In the genomic region with DNA sequence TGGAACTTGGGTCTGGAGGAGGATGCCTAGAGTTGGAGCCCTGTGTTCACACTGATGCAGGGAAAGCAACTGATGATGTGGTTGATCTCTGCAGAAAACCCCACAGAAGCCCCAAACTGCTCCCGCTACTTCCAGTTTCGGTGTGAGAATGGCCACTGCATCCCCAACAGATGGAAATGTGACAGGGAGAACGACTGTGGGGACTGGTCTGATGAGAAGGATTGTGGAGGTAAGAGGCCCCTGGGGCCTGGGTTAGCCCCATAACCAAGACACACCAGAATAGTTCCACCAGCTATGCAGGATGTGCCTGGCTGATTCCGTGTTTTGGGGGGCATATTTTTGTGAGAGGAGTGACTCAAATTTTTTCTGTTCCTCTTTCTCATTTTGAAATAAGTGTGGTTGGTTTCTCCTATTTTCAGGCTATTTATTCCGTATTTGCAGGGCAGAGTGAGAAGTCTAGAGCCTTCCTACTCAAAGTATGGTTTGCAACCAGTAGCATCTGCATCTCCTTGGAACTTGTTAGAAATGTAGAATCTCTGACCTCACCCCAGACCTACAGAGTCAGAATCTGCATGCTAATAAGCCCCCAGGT, we compare ENCODE assay signal across 9 cellular contexts.
A peak's percentile ranks its signal among the peaks of the same experiment; 100 is the strongest.
DNase-seq lines count a peak whose midpoint lies in the region; ATAC-seq and TF ChIP-seq lines count a peak whose summit lies in the region.
"Had no signal": no experiment of that assay in that cellular context is flagged by ENCODE, and none has a peak within 500 bp of the region (broad histone marks: within the 10 kb centered on the region; RNA-seq: fewer than 3 reads in every experiment).

No MANE protein-coding gene starts in this region.

- ATAC-seq in GM18868 (IDR thresholded peaks at IDR 0.05; ENCODE audit: unreplicated experiment), result peak; percentile 82
- ATAC-seq in GM23338, result no peak
- peak; percentile 47 for ATAC-seq in naive thymus-derived CD4-positive, alpha-beta T cell

- no peaks in the 10 kb centered on the region for H3K79me2 ChIP-seq in GM23338 (replicated peaks; ENCODE audit: insufficient read depth)

- peaks cover 3% of the 10 kb centered on the region for H3K27me3 Mint-ChIP-seq in GM23338 (ENCODE audit: insufficient read depth, low read depth, poor library complexity)
- no peaks in the 10 kb centered on the region for H3K27me3 Mint-ChIP-seq in naive thymus-derived CD4-positive, alpha-beta T cell

- H3K9me3 ChIP-seq in naive thymus-derived CD4-positive, alpha-beta T cell (ENCODE audit: control insufficient read depth in 2 of 3, low read length in 3 of 3), result no peaks in the 10 kb centered on the region

- H3K4me3 ChIP-seq in GM23338, result no peak overlapping the region
- H3K4me3 ChIP-seq in naive thymus-derived CD4-positive, alpha-beta T cell (ENCODE audit: low read length), result no peak overlapping the region

- H4K20me1 ChIP-seq in GM23338 (replicated peaks; ENCODE audit: insufficient read depth), result peaks cover 3% of the 10 kb centered on the region; the same call in 1 of the 2 replicates

- H3F3A ChIP-seq in GM23338 (replicated peaks; ENCODE audit: low read depth), result 0 out of 2 replicates have a peak, but pooled peaks cover 8% of the 10 kb centered on the region

- peak overlapping the region; percentile 65; the same call in 1 of the 2 replicates for H3K27ac ChIP-seq in GM23338 (ENCODE audit: low read depth)
- no peak overlapping the region for H3K27ac ChIP-seq in naive thymus-derived CD4-positive, alpha-beta T cell (ENCODE audit: low read depth, low read length)
- H3K27ac ChIP-seq: KMS-11 had no signal

- POLR2A ChIA-PET in naive thymus-derived CD4-positive, alpha-beta T cell (lab: Charles Lee), result interaction anchor here (0.6 kb wide), 1 partner anchor 122 kb away, joined by 3 read pairs; no protein-coding TSS in a partner anchor

- H3K4me3 Mint-ChIP-seq in GM23338, result no peak overlapping the region
- H3K4me3 Mint-ChIP-seq in naive thymus-derived CD4-positive, alpha-beta T cell, result no peak overlapping the region

- H3K4me1 ChIP-seq in GM23338 (ENCODE audit: insufficient read depth), result no peaks in the 10 kb centered on the region
- H3K4me1 ChIP-seq in naive thymus-derived CD4-positive, alpha-beta T cell (ENCODE audit: control insufficient read depth in 2 of 2, insufficient read depth in 2 of 2, low read length in 2 of 2), result no peaks in the 10 kb centered on the region

- H3K9me3 Mint-ChIP-seq in GM23338, result no peaks in the 10 kb centered on the region
- peaks cover 0 to 2% (median 0%) of the 10 kb centered on the region in 11 donors for H3K9me3 Mint-ChIP-seq in naive thymus-derived CD4-positive, alpha-beta T cell

- intact Hi-C loops in naive thymus-derived CD4-positive, alpha-beta T cell (cut with micrococcal nuclease), result loop anchor here in 1 of 2 donors (2.0 kb wide), 1 partner anchor 15 kb away; no protein-coding TSS in a partner anchor

- peaks cover 53% of the 10 kb centered on the region for H3K36me3 ChIP-seq in GM23338 (ENCODE audit: insufficient read depth)
- H3K36me3 ChIP-seq in naive thymus-derived CD4-positive, alpha-beta T cell (ENCODE audit: control insufficient read depth in 2 of 3, insufficient read depth in 3 of 3, low read length in 3 of 3), result peaks cover 58 to 96% (median 77%) of the 10 kb centered on the region in 3 experiments

- no peak for TF ChIP-seq CTCF in GM23338 (conservative IDR thresholded peaks at IDR 0.05; ENCODE audit: low read depth in 2 of 2)

- H2AFZ ChIP-seq in GM23338, result no peak overlapping the region

- DNase-seq in GM23338 (ENCODE audit: low spot score) (no peak), MV-4-11 (lab: John Stamatoyannopoulos, UW) (peak; percentile 97), NCI-H2029 treated with DMSO at 0.1 percent for 48 hours (lab: John Stamatoyannopoulos, UW) (no peak), RPMI8226 (no peak), DMS153 treated with DMSO at 0.1 percent for 48 hours (lab: John Stamatoyannopoulos, UW; ENCODE audit: unreplicated experiment) (no peak), NCI-H2171 treated with DMSO at 0.1 percent for 48 hours (lab: John Stamatoyannopoulos, UW) (no peak)
- DNase-seq in naive thymus-derived CD4-positive, alpha-beta T cell, result no peak

- H3K9me2 ChIP-seq in GM23338 (ENCODE audit: insufficient read depth), result no peaks in the 10 kb centered on the region

- H3K36me3 Mint-ChIP-seq in GM23338 (ENCODE audit: low read depth), result peaks cover 74% of the 10 kb centered on the region
- H3K36me3 Mint-ChIP-seq in naive thymus-derived CD4-positive, alpha-beta T cell, result peaks cover 43 to 78% (median 51%) of the 10 kb centered on the region in 5 donors

- CTCF ChIA-PET in naive thymus-derived CD4-positive, alpha-beta T cell (lab: Charles Lee), result interaction anchor here (0.6 to 2.1 kb wide), 7 partner anchors 16 to 346 kb away, joined by 3 to 7 read pairs (median 5); no protein-coding TSS in a partner anchor

- H3K4me1 Mint-ChIP-seq in GM23338, result peaks cover 6% of the 10 kb centered on the region; the same call in 2 of the 3 replicates
- peaks cover 9 to 34% (median 15%) of the 10 kb centered on the region in 7 donors for H3K4me1 Mint-ChIP-seq in naive thymus-derived CD4-positive, alpha-beta T cell

- no peak overlapping the region for H3K4me2 ChIP-seq in GM23338
- H3K4me2 ChIP-seq: KMS-11 had no signal

- peak overlapping the region; percentile 88 for H3K27ac Mint-ChIP-seq in GM23338
- H3K27ac Mint-ChIP-seq in naive thymus-derived CD4-positive, alpha-beta T cell, result peak overlapping the region; percentile 31 to 86 (median 66)

- no peaks in the 10 kb centered on the region for H3K27me3 ChIP-seq in GM23338 (ENCODE audit: insufficient read depth)
- H3K27me3 ChIP-seq in naive thymus-derived CD4-positive, alpha-beta T cell (ENCODE audit: control insufficient read depth in 2 of 2, insufficient read depth in 2 of 2, low read length in 2 of 2), result no peaks in the 10 kb centered on the region

TF ChIP-seq in GM23338, 12 proteins besides CTCF, POLR2A, EP300 and RAD21:
- no peak for TF ChIP-seq CREB1 (CRISPR knock-in tag; IDR thresholded peaks at IDR 0.05; ENCODE audit: low read depth)
- no peak for TF ChIP-seq ZNF331 (CRISPR knock-in tag; IDR thresholded peaks at IDR 0.05; ENCODE audit: low read depth)
